1 cellular context compared by ENCODE assay signal in genomic region chr1:200153277-200154055, GRCh38.
TF ChIP-seq lines count a peak whose summit lies in the region.

No MANE protein-coding gene starts in this region.

TF ChIP-seq in GM12878, 131 proteins besides CTCF, POLR2A, EP300 and RAD21 (continued from another document and continues in another):
- TF ChIP-seq SRF (IDR thresholded peaks at IDR 0.05; ENCODE audit: low read depth in 2 of 2, low read length in 2 of 2) = peak in 1 of 2 experiments; percentile 41; a peak in 1 of 4 replicates
- no peak for TF ChIP-seq RBBP5 (conservative IDR thresholded peaks at IDR 0.05)
- no peak for TF ChIP-seq ZBTB11 (CRISPR knock-in tag; IDR thresholded peaks at IDR 0.05)
- TF ChIP-seq MEF2B (IDR thresholded peaks at IDR 0.05; ENCODE audit: partially characterized antibody, poor library complexity, severe bottlenecking) = no peak
- TF ChIP-seq SREBF2 (IDR thresholded peaks at IDR 0.05; ENCODE audit: low read length) = no peak
- TF ChIP-seq ZBTB40 (IDR thresholded peaks at IDR 0.05; ENCODE audit: borderline replicate concordance) = no peak
- no peak for TF ChIP-seq TAF1 (IDR thresholded peaks at IDR 0.05; ENCODE audit: borderline replicate concordance, low read depth, low read length)
- no peak for TF ChIP-seq ZBTB4 (CRISPR knock-in tag; IDR thresholded peaks at IDR 0.05)
- no peak for TF ChIP-seq HDAC2 (IDR thresholded peaks at IDR 0.05)
- TF ChIP-seq HDAC6 (IDR thresholded peaks at IDR 0.05; ENCODE audit: unreplicated experiment) = no peak
- no peak for TF ChIP-seq HDGF (IDR thresholded peaks at IDR 0.05)
- TF ChIP-seq RB1 (IDR thresholded peaks at IDR 0.05; ENCODE audit: borderline replicate concordance) = peak; percentile 35; the same call in 1 of the 2 replicates
- no peak for TF ChIP-seq SUZ12 (IDR thresholded peaks at IDR 0.05; ENCODE audit: unreplicated experiment)
- TF ChIP-seq USF2 (IDR thresholded peaks at IDR 0.05; ENCODE audit: borderline replicate concordance, low read depth, low read length) = no peak
- TF ChIP-seq ASH2L (IDR thresholded peaks at IDR 0.05; ENCODE audit: borderline replicate concordance, low read depth) = no peak
- no peak for TF ChIP-seq KDM1A (IDR thresholded peaks at IDR 0.05; ENCODE audit: borderline replicate concordance)
- no peak for TF ChIP-seq MYB (IDR thresholded peaks at IDR 0.05; ENCODE audit: borderline replicate concordance, low read depth, low read length)
- no peak for TF ChIP-seq BHLHE40 (IDR thresholded peaks at IDR 0.05; ENCODE audit: borderline replicate concordance in 1 of 2, low read depth in 2 of 2, low read length in 1 of 2)
- no peak for TF ChIP-seq CHD4 (IDR thresholded peaks at IDR 0.05)
- no peak for TF ChIP-seq ZBTB33 (IDR thresholded peaks at IDR 0.05)
- TF ChIP-seq EGR1 (IDR thresholded peaks at IDR 0.05; ENCODE audit: borderline replicate concordance in 1 of 2, low read depth in 2 of 2, low read length in 2 of 2) = no peak
- TF ChIP-seq ESRRA (IDR thresholded peaks at IDR 0.05; ENCODE audit: low read length) = no peak
- no peak for TF ChIP-seq PAX8 (IDR thresholded peaks at IDR 0.05)
- no peak for TF ChIP-seq NFXL1 (IDR thresholded peaks at IDR 0.05; ENCODE audit: borderline replicate concordance)
- TF ChIP-seq NBN (IDR thresholded peaks at IDR 0.05) = 0 out of 2 replicates have a peak, but pooled peaks have one; percentile 5
- TF ChIP-seq ZNF207 (IDR thresholded peaks at IDR 0.05; ENCODE audit: borderline replicate concordance) = no peak
- no peak for TF ChIP-seq MYC (IDR thresholded peaks at IDR 0.05; ENCODE audit: insufficient read depth, insufficient read length, insufficient replicate concordance, low read length, severe bottlenecking)
- peak; percentile 58 for TF ChIP-seq JUNB (IDR thresholded peaks at IDR 0.05)
- TF ChIP-seq SUPT20H (IDR thresholded peaks at IDR 0.05; ENCODE audit: borderline replicate concordance, control insufficient read depth, low read depth, low read length) = no peak
- no peak for TF ChIP-seq ZNF24 (IDR thresholded peaks at IDR 0.05)
- peak; percentile 65 for TF ChIP-seq RUNX3 (IDR thresholded peaks at IDR 0.05; ENCODE audit: low read length)
- TF ChIP-seq ZNF274 (IDR thresholded peaks at IDR 0.05; ENCODE audit: insufficient read depth, insufficient read length) = no peak
- TF ChIP-seq POLR2AphosphoS5 (IDR thresholded peaks at IDR 0.05; ENCODE audit: low read length) = peak; percentile 44; the same call in 1 of the 2 replicates
- TF ChIP-seq ZNF592 (IDR thresholded peaks at IDR 0.05) = no peak
- TF ChIP-seq RAD51 (IDR thresholded peaks at IDR 0.05) = no peak
- peak; percentile 65; the same call in 1 of the 2 replicates for TF ChIP-seq EED (IDR thresholded peaks at IDR 0.05; ENCODE audit: low read depth)
- TF ChIP-seq SIN3A (IDR thresholded peaks at IDR 0.05; ENCODE audit: low read depth, low read length) = no peak
- no peak for TF ChIP-seq SP1 (IDR thresholded peaks at IDR 0.05; ENCODE audit: low read depth, low read length)
- TF ChIP-seq SKIL (IDR thresholded peaks at IDR 0.05; ENCODE audit: low read depth, poor library complexity, severe bottlenecking) = no peak
- peak; percentile 59 for TF ChIP-seq BCL11A (IDR thresholded peaks at IDR 0.05; ENCODE audit: low read depth, low read length)
- no peak for TF ChIP-seq IRF3 (IDR thresholded peaks at IDR 0.05)
- TF ChIP-seq CBX3 (IDR thresholded peaks at IDR 0.05; ENCODE audit: borderline replicate concordance, low read depth) = no peak
- TF ChIP-seq IRF4 (IDR thresholded peaks at IDR 0.05; ENCODE audit: low read depth, low read length) = no peak
